12 cellular contexts compared by ENCODE assay signal in genomic region chr6:47595785-47596184, GRCh38.
"Had no signal": no experiment of that assay in that cellular context is flagged by ENCODE, and none has a peak within 500 bp of the region (broad histone marks: within the 10 kb centered on the region; RNA-seq: fewer than 3 reads in every experiment).

No MANE protein-coding gene starts in this region.

- H3K9me3 ChIP-seq: ascending aorta, gastroesophageal sphincter, lower lobe of right lung had no signal

- H3K27me3 ChIP-seq: ascending aorta, gastroesophageal sphincter had no signal

- H3K27ac ChIP-seq: ascending aorta, gastroesophageal sphincter, lower lobe of right lung had no signal

- H3K4me3 ChIP-seq: ascending aorta, gastroesophageal sphincter, lower lobe of right lung had no signal

- DNase-seq: activated CD4-positive, alpha-beta T cell treated with anti-CD3 and anti-CD28 coated beads for 4 hours; activated naive CD4-positive, alpha-beta T cell treated with Interleukin-2 at 50 U/mL for 16 hours; activated naive CD8-positive, alpha-beta T cell treated with anti-CD3 and anti-CD28 coated beads, Interleukin-2, amount 50 U/mL, for 24 hours; lower lobe of right lung; midbrain; naive B cell; stimulated activated CD4-positive, alpha-beta T cell treated with anti-CD3 and anti-CD28 coated beads, Interleukin-2, amount 100 ng/mL, for 24 hours; stimulated activated naive CD4-positive, alpha-beta T cell; substantia nigra; T-helper 1 cell had no signal

- H3K4me1 ChIP-seq: ascending aorta, lower lobe of right lung had no signal
